In genomic region chr1:208652300-208653160, GRCh38 we compare ENCODE assay signal across 8 cellular contexts.
DNase-seq lines count a peak whose midpoint lies in the region; ATAC-seq and TF ChIP-seq lines count a peak whose summit lies in the region.

No MANE protein-coding gene starts in this region.

- no peaks in the 10 kb centered on the region for H3K36me3 ChIP-seq in left lung

- H3K9me3 Mint-ChIP-seq in chondrocyte (ENCODE audit: low read depth), result no peaks in the 10 kb centered on the region
- H3K9me3 Mint-ChIP-seq in stimulated activated naive B cell treated with anti-CD40 and anti-IgM and Interleukin-4, amounts not matched to agents 10 μg/mL and 1 μg/mL and 100 μg/mL, for 72 hours, result peaks cover 0 to under 1% of the 10 kb centered on the region in 2 donors

- H3K4me1 Mint-ChIP-seq in chondrocyte (ENCODE audit: low read depth), result peaks cover 2% of the 10 kb centered on the region
- H3K4me1 Mint-ChIP-seq in stimulated activated naive B cell treated with anti-CD40 and anti-IgM and Interleukin-4, amounts not matched to agents 10 μg/mL and 1 μg/mL and 100 μg/mL, for 72 hours, result no peaks in the 10 kb centered on the region

- H3K4me1 ChIP-seq in left lung, result no peaks in the 10 kb centered on the region

- H3K27ac Mint-ChIP-seq in chondrocyte (ENCODE audit: unreplicated experiment), result no peak overlapping the region
- no peak overlapping the region for H3K27ac Mint-ChIP-seq in stimulated activated naive B cell treated with anti-CD40 and anti-IgM and Interleukin-4, amounts not matched to agents 10 μg/mL and 1 μg/mL and 100 μg/mL, for 72 hours

- no peak overlapping the region for H3K4me3 ChIP-seq in left lung

- no peak overlapping the region for H3K27ac ChIP-seq in left lung

- intact Hi-C loops in Right ventricle myocardium inferior (cut with DNase I) (loop anchor here (5.0 kb wide), 1 partner anchor 540 kb away; no protein-coding TSS in a partner anchor), cardiac septum (cut with DNase I) (loop anchor here (5.0 kb wide), 1 partner anchor 540 kb away; no protein-coding TSS in a partner anchor), left lung (cut with DNase I) (no loop called here)

- no peaks in the 10 kb centered on the region for H3K36me3 Mint-ChIP-seq in chondrocyte (ENCODE audit: low read depth)
- H3K36me3 Mint-ChIP-seq in stimulated activated naive B cell treated with anti-CD40 and anti-IgM and Interleukin-4, amounts not matched to agents 10 μg/mL and 1 μg/mL and 100 μg/mL, for 72 hours, result no peaks in the 10 kb centered on the region

- H3K9me3 ChIP-seq in left lung, result no peaks in the 10 kb centered on the region

- no peak overlapping the region for H3K4me3 Mint-ChIP-seq in chondrocyte (ENCODE audit: unreplicated experiment)
- H3K4me3 Mint-ChIP-seq in stimulated activated naive B cell treated with anti-CD40 and anti-IgM and Interleukin-4, amounts not matched to agents 10 μg/mL and 1 μg/mL and 100 μg/mL, for 72 hours, result no peak overlapping the region

- H3K27me3 Mint-ChIP-seq in chondrocyte (ENCODE audit: low read depth), result peaks cover 35% of the 10 kb centered on the region
- H3K27me3 Mint-ChIP-seq in stimulated activated naive B cell treated with anti-CD40 and anti-IgM and Interleukin-4, amounts not matched to agents 10 μg/mL and 1 μg/mL and 100 μg/mL, for 72 hours, result peaks cover 23% of the 10 kb centered on the region in 2 donors

- peaks cover 0 to 12% of the 10 kb centered on the region in 2 donors for H3K27me3 ChIP-seq in left lung

- no peak for DNase-seq in Right ventricle myocardium inferior (ENCODE audit: missing footprints)
- no peak for DNase-seq in cardiac septum (ENCODE audit: low spot score)
- peak; percentile 64 to 93 (median 78) for DNase-seq in NCI-H1417 (lab: John Stamatoyannopoulos, UW)
- peak; percentile 83 for DNase-seq in SK-N-DZ (ENCODE audit: low spot score)
- DNase-seq in chondrocyte (ENCODE audit: low spot score), result no peak
- peak in 1 of 2 donors; percentile 38 for DNase-seq in left lung
- peak; percentile 9 for DNase-seq in stimulated activated naive B cell treated with anti-CD40 and anti-IgM and Interleukin-4, amounts not matched to agents 10 μg/mL and 1 μg/mL and 100 μg/mL, for 72 hours

- TF ChIP-seq CTCF in chondrocyte (IDR thresholded peaks at IDR 0.05), result peak; percentile 87
- TF ChIP-seq CTCF in left lung (IDR thresholded peaks at IDR 0.05), result peak; percentile 81 to 86

- ATAC-seq in Right ventricle myocardium inferior (peak; percentile 75), HG02642 (IDR thresholded peaks at IDR 0.05; ENCODE audit: poor library complexity, unreplicated experiment) (peak; percentile 93), left lung (peak; percentile 99)
- ATAC-seq in stimulated activated naive B cell treated with anti-CD40 and anti-IgM and Interleukin-4, amounts not matched to agents 10 μg/mL and 1 μg/mL and 100 μg/mL, for 72 hours (replicated peaks), result peak; percentile 69 to 72

Comparison
In these comparisons a context has a peak if more than half of its experiments do, and no peak if none do; other contexts are left out.
1. DNase-seq: peak in NCI-H1417 (3 of 3), SK-N-DZ (single experiment) and stimulated activated naive B cell treated with anti-CD40 and anti-IgM and Interleukin-4, amounts not matched to agents 10 μg/mL and 1 μg/mL and 100 μg/mL, for 72 hours (single experiment); none in Right ventricle myocardium inferior (single experiment), cardiac septum (single experiment) and chondrocyte (single experiment).
2. intact Hi-C loops: an anchor here in Right ventricle myocardium inferior (5.0 kb wide) and cardiac septum (5.0 kb wide); none called in left lung.
3. Peak in every context shown above with its lines, with median percentiles within 50 percentile points of each other: ATAC-seq.